ENCODE assay signal across 8 cellular contexts in the genomic region with DNA sequence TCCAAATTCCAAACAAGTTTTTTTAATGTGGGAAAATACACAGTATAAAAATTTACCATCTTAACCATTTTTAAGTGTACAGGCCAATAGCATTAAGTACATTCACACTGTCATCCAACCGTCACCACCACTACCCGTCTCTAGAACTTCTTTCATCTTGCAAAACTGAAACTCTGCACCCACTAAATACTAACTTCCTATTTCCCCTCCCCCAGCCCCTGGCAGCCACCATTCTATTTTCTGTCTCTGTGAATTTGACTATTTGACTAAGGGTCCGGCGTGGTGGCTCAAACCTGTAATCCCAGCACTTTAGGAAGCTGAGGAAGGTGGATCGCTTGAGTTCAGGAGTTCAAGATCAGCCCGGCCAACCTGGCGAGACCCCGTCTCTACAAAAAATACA.
DNase-seq lines count a peak whose midpoint lies in the region; ATAC-seq lines count a peak whose summit lies in the region.

No MANE protein-coding gene starts in this region.

- ATAC-seq in GM18868 (IDR thresholded peaks at IDR 0.05; ENCODE audit: unreplicated experiment) = peak; percentile 77
- peak; percentile 56 for ATAC-seq in HG03520 (IDR thresholded peaks at IDR 0.05; ENCODE audit: unreplicated experiment)
- no peak for ATAC-seq in HG02884 (IDR thresholded peaks at IDR 0.05; ENCODE audit: unreplicated experiment)

- DNase-seq in activated CD8-positive, alpha-beta memory T cell treated with anti-CD3 and anti-CD28 coated beads for 24 hours = peak; percentile 73
- peak; percentile 25 to 29 for DNase-seq in stimulated activated CD4-positive, alpha-beta T cell treated with anti-CD3 and anti-CD28 coated beads, Interleukin-1b, Interleukin-23, amount 100 ng/mL, for 4 hours (ENCODE audit: low read depth in 2 of 2)
- DNase-seq in NCI-H2227 (lab: John Stamatoyannopoulos, UW; ENCODE audit: unreplicated experiment) (no peak), NCI-H2081 treated with DMSO at 0.1 percent for 48 hours (lab: John Stamatoyannopoulos, UW) (no peak), NCI-H1092 (lab: John Stamatoyannopoulos, UW) (no peak)

Comparison
In these comparisons a context has a peak if more than half of its experiments do, and no peak if none do; other contexts are left out.
1. DNase-seq: peak in activated CD8-positive, alpha-beta memory T cell treated with anti-CD3 and anti-CD28 coated beads for 24 hours (single experiment) and stimulated activated CD4-positive, alpha-beta T cell treated with anti-CD3 and anti-CD28 coated beads, Interleukin-1b, Interleukin-23, amount 100 ng/mL, for 4 hours (2 of 2); none in NCI-H2227 (single experiment), NCI-H2081 treated with DMSO at 0.1 percent for 48 hours (single experiment) and NCI-H1092 (single experiment).